Comparison of ENCODE assay signal across 1 cellular context in the genomic region with DNA sequence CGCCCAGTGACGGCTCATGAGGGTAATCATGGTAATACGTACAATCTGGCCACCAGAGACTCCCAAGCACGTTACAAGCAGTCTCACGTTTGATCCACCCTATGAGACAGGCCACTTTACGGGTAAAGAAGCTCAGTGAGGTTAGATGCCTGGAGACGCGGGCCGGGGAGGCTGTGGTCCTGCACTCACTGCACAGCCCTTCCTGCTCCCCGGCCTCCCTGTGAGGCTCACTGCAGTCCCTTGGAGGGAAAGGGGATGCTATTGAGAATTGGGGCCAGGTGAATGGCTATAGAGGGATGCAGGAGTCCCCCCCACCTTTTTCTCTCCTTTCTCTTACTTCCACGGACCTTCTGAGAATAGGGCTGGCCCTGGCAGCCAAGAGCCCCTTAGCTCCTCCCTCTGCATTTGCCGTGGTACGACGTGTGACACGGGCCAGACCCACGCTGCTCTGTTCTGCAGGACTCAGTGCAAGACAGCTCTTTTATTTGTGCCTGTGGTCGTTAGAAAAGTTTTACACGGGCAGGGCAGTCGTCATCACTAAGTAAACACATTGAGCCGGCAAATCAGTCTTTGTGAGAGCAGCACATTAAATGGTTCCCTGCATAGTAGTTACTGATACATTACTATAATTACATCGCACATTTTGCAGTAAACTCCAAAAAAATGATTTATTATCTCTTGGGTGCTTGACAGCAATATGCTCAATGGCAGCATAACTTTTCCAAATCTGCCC.
TF ChIP-seq lines count a peak whose summit lies in the region.

No MANE protein-coding gene starts in this region.

TF ChIP-seq in HEK293T, 16 proteins besides CTCF, POLR2A, EP300 and RAD21:
- peak; percentile 71; the same call in 1 of the 2 replicates for TF ChIP-seq FOXA1 (IDR thresholded peaks at IDR 0.05)
- no peak for TF ChIP-seq L3MBTL2 (conservative IDR thresholded peaks at IDR 0.05)
- TF ChIP-seq TARDBP (IDR thresholded peaks at IDR 0.05) = no peak
- TF ChIP-seq SUZ12 (IDR thresholded peaks at IDR 0.05) = no peak
- TF ChIP-seq, protein P1, sequence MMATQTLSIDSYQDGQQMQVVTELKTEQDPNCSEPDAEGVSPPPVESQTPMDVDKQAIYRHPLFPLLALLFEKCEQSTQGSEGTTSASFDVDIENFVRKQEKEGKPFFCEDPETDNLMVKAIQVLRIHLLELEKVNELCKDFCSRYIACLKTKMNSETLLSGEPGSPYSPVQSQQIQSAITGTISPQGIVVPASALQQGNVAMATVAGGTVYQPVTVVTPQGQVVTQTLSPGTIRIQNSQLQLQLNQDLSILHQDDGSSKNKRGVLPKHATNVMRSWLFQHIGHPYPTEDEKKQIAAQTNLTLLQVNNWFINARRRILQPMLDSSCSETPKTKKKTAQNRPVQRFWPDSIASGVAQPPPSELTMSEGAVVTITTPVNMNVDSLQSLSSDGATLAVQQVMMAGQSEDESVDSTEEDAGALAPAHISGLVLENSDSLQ (IDR thresholded peaks at IDR 0.05) = peak; percentile 90
